In the genomic region with DNA sequence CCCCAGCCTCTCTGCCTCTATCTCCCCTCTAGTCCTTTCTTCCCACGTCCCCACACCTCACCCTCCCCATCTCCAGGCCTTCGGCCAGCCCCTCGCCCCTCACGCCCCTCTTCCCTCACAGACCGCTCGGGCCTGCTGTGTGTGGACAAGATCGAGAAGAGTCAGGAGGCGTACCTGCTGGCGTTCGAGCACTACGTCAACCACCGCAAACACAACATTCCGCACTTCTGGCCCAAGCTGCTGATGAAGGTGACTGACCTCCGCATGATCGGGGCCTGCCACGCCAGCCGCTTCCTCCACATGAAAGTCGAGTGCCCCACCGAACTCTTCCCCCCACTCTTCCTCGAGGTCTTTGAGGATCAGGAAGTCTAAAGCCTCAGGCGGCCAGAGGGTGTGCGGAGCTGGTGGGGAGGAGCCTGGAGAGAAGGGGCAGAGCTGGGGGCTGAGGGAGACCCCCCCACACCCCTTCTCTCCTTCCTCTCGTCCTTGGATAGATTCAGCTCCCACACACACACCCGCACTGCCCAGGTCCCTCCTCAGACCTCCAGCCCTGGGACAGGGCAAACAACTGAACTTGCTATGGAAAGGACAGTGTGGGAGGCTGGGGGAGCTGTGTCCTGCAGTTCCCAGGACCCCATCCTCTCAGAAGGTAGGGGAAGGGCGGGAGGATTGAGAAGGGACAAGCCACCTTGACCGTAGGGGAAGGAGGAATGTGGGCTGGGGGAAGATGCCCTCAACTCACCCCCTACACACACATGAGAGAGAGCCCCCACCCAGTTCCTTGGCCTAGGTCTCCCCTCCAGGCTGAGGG, we compare ENCODE assay signal across 18 cellular contexts. TPM values are rescaled to one million over a fixed set of nuclear protein-coding genes. Genes with fewer than 3 reads are reported as not detected.
DNase-seq lines count a peak whose midpoint lies in the region; ATAC-seq and TF ChIP-seq lines count a peak whose summit lies in the region.
"Had no signal": no experiment of that assay in that cellular context is flagged by ENCODE, and none has a peak within 500 bp of the region (broad histone marks: within the 10 kb centered on the region; RNA-seq: fewer than 3 reads in every experiment).

No MANE protein-coding gene starts in this region.

- H3K27me3 Mint-ChIP-seq in T-helper 2 cell treated with Interferon-gamma antibody and Interleukin-4, amounts not matched to agents 5 μg/mL and 100 μg/mL, for 36 hours (ENCODE audit: low read depth), result no peaks in the 10 kb centered on the region
- H3K27me3 Mint-ChIP-seq in activated naive CD8-positive, alpha-beta T cell treated with anti-CD3 and anti-CD28 coated beads, Interleukin-2, amount 10 ng/mL, durations not matched to agents 7 days and 5 days, result no peaks in the 10 kb centered on the region
- H3K27me3 Mint-ChIP-seq in mesothelial cell of epicardium (ENCODE audit: low read depth), result no peaks in the 10 kb centered on the region

- peaks cover 3% of the 10 kb centered on the region for H3K4me1 Mint-ChIP-seq in T-helper 2 cell treated with Interferon-gamma antibody and Interleukin-4, amounts not matched to agents 5 μg/mL and 100 μg/mL, for 36 hours (ENCODE audit: low read depth)
- peaks cover 6% of the 10 kb centered on the region for H3K4me1 Mint-ChIP-seq in activated naive CD8-positive, alpha-beta T cell treated with anti-CD3 and anti-CD28 coated beads, Interleukin-2, amount 10 ng/mL, durations not matched to agents 7 days and 5 days
- peaks cover 21% of the 10 kb centered on the region for H3K4me1 Mint-ChIP-seq in mesothelial cell of epicardium

- POLR2A ChIA-PET in activated naive CD8-positive, alpha-beta T cell treated with anti-CD3 and anti-CD28 coated beads, Interleukin-2, amount 10 ng/mL, durations not matched to agents 7 days and 5 days (lab: Charles Lee), result no interaction called here

- DNase-seq in T-helper 2 cell treated with Interferon-gamma antibody and Interleukin-4, amounts not matched to agents 5 μg/mL and 100 μg/mL, for 36 hours (ENCODE audit: low spot score), result no peak
- DNase-seq in T-helper 2 cell (no peak), mesothelial cell of epicardium (ENCODE audit: low spot score in 2 of 2, unreplicated experiment in 2 of 2) (no peak), substantia nigra (lab: John Stamatoyannopoulos, UW) (no peak), NCI-H2171 treated with DMSO at 0.1 percent for 48 hours (lab: John Stamatoyannopoulos, UW) (no peak)
- no peak for DNase-seq in activated naive CD8-positive, alpha-beta T cell treated with anti-CD3 and anti-CD28 coated beads, Interleukin-2, amount 10 ng/mL, durations not matched to agents 7 days and 5 days
- DNase-seq: activated CD8-positive, alpha-beta memory T cell treated with anti-CD3 and anti-CD28 coated beads, Interleukin-2, amount 50 U/mL, for 48 hours; C1 segment of cervical spinal cord; kidney; NCI-H1930; NCI-H748 treated with DMSO at 0.1 percent for 48 hours; stimulated activated CD4-positive, alpha-beta T cell treated with anti-CD3 and anti-CD28 coated beads, Interleukin-2, amount 100 ng/mL, for 24 hours; stimulated activated CD8-positive, alpha-beta memory T cell treated with anti-CD3 and anti-CD28 coated beads, Interleukin-4, amount 100 ng/mL, for 48 hours; T-helper 1 cell had no signal

- TF ChIP-seq CTCF in mesothelial cell of epicardium (IDR thresholded peaks at IDR 0.05; ENCODE audit: unreplicated experiment), result no peak

- peak overlapping the region; percentile 22 for H3K27ac ChIP-seq in substantia nigra (ENCODE audit: low read depth, low read length, poor library complexity, severe bottlenecking)
- H3K27ac ChIP-seq: 22Rv1 had no signal

- H3K9me3 Mint-ChIP-seq in T-helper 2 cell treated with Interferon-gamma antibody and Interleukin-4, amounts not matched to agents 5 μg/mL and 100 μg/mL, for 36 hours, result no peaks in the 10 kb centered on the region
- no peaks in the 10 kb centered on the region for H3K9me3 Mint-ChIP-seq in activated naive CD8-positive, alpha-beta T cell treated with anti-CD3 and anti-CD28 coated beads, Interleukin-2, amount 10 ng/mL, durations not matched to agents 7 days and 5 days
- H3K9me3 Mint-ChIP-seq in mesothelial cell of epicardium, result no peaks in the 10 kb centered on the region

- peak overlapping the region; percentile 37 for H3K27ac Mint-ChIP-seq in T-helper 2 cell treated with Interferon-gamma antibody and Interleukin-4, amounts not matched to agents 5 μg/mL and 100 μg/mL, for 36 hours
- peak overlapping the region; percentile 60 for H3K27ac Mint-ChIP-seq in activated naive CD8-positive, alpha-beta T cell treated with anti-CD3 and anti-CD28 coated beads, Interleukin-2, amount 10 ng/mL, durations not matched to agents 7 days and 5 days
- H3K27ac Mint-ChIP-seq in mesothelial cell of epicardium, result peak overlapping the region; percentile 84

- peaks cover 15% of the 10 kb centered on the region for H3K36me3 Mint-ChIP-seq in T-helper 2 cell treated with Interferon-gamma antibody and Interleukin-4, amounts not matched to agents 5 μg/mL and 100 μg/mL, for 36 hours (ENCODE audit: low read depth)
- H3K36me3 Mint-ChIP-seq in activated naive CD8-positive, alpha-beta T cell treated with anti-CD3 and anti-CD28 coated beads, Interleukin-2, amount 10 ng/mL, durations not matched to agents 7 days and 5 days, result peaks cover 5% of the 10 kb centered on the region
- H3K36me3 Mint-ChIP-seq in mesothelial cell of epicardium, result peaks cover 31% of the 10 kb centered on the region

- no peak overlapping the region for H3K4me3 Mint-ChIP-seq in T-helper 2 cell treated with Interferon-gamma antibody and Interleukin-4, amounts not matched to agents 5 μg/mL and 100 μg/mL, for 36 hours
- H3K4me3 Mint-ChIP-seq in activated naive CD8-positive, alpha-beta T cell treated with anti-CD3 and anti-CD28 coated beads, Interleukin-2, amount 10 ng/mL, durations not matched to agents 7 days and 5 days, result no peak overlapping the region
- H3K4me3 Mint-ChIP-seq in mesothelial cell of epicardium, result no peak overlapping the region

- ATAC-seq in activated naive CD8-positive, alpha-beta T cell treated with anti-CD3 and anti-CD28 coated beads, Interleukin-2, amount 10 ng/mL, durations not matched to agents 7 days and 5 days (ENCODE audit: low read depth), result no peak
- ATAC-seq in GM18502 (IDR thresholded peaks at IDR 0.05; ENCODE audit: poor library complexity, unreplicated experiment) (no peak), HG02884 (IDR thresholded peaks at IDR 0.05; ENCODE audit: unreplicated experiment) (no peak)
- ATAC-seq: activated CD4-positive, CD25-positive, alpha-beta regulatory T cell treated with anti-CD3 and anti-CD28 coated beads, Interleukin-2, amount 50 U/mL, for 24 hours had no signal

RNA-seq across cellular contexts. Expression of a gene that starts 11.1 kb away (rescaled TPM):
- 1 to 10 TPM; 5.0 to 5.8 TPM for total RNA-seq in activated naive CD8-positive, alpha-beta T cell treated with anti-CD3 and anti-CD28 coated beads, Interleukin-2, amount 10 ng/mL, durations not matched to agents 7 days and 5 days
- total RNA-seq in mesothelial cell of epicardium, result 2.4 to 2.6 TPM (median 2.6 TPM) in 3 replicates

RNA-seq across cellular contexts. Expression of a gene that starts 26.5 kb away (rescaled TPM):
- total RNA-seq in activated naive CD8-positive, alpha-beta T cell treated with anti-CD3 and anti-CD28 coated beads, Interleukin-2, amount 10 ng/mL, durations not matched to agents 7 days and 5 days, result 10 to 100 TPM; 19.9 to 20.3 TPM
- 42.4 to 44.3 TPM (median 43.6 TPM) in 3 replicates for total RNA-seq in mesothelial cell of epicardium

RNA-seq across cellular contexts. Expression of a gene that starts 32.5 kb away (rescaled TPM):
- total RNA-seq in activated naive CD8-positive, alpha-beta T cell treated with anti-CD3 and anti-CD28 coated beads, Interleukin-2, amount 10 ng/mL, durations not matched to agents 7 days and 5 days, result 100 to 1,000 TPM; 107 to 110 TPM
- 132 to 139 TPM (median 135 TPM) in 3 replicates for total RNA-seq in mesothelial cell of epicardium

RNA-seq across cellular contexts. Expression of a gene that starts 35.1 kb away (rescaled TPM):
- total RNA-seq in activated naive CD8-positive, alpha-beta T cell treated with anti-CD3 and anti-CD28 coated beads, Interleukin-2, amount 10 ng/mL, durations not matched to agents 7 days and 5 days, result 10 to 100 TPM; 87.0 to 89.9 TPM
- 125 to 131 TPM (median 130 TPM) in 3 replicates for total RNA-seq in mesothelial cell of epicardium

RNA-seq across cellular contexts. Expression of a gene that starts 51.0 kb away (rescaled TPM):
- 100 to 1,000 TPM; 100 to 101 TPM for total RNA-seq in activated naive CD8-positive, alpha-beta T cell treated with anti-CD3 and anti-CD28 coated beads, Interleukin-2, amount 10 ng/mL, durations not matched to agents 7 days and 5 days
- 103 to 107 TPM (median 107 TPM) in 3 replicates for total RNA-seq in mesothelial cell of epicardium
